In the genomic region with DNA sequence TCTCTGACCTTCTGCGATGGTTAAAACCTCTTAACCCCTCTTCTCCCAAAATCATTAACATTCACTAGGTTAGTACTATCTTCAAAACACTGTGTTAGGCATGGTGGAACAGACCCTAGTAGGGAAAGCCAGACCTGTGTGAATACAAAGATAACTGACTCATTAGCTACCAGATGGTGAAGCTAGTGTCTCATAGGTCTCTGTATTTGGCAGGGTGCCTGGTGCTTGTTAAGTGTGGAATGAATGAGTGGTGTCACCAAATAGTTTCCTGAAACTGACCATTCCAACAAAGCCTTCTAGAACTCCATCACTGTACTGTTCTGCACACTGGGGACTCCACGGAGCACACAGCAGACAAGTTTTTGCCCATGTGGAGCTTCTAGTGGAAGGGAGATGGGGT, we compare ENCODE assay signal across 9 cellular contexts. TPM values are rescaled to one million over a fixed set of nuclear protein-coding genes. Genes with fewer than 3 reads are reported as not detected.
DNase-seq lines count a peak whose midpoint lies in the region; FAIRE-seq and TF ChIP-seq lines count a peak whose summit lies in the region.
"Had no signal": no experiment of that assay in that cellular context is flagged by ENCODE, and none has a peak within 500 bp of the region (broad histone marks: within the 10 kb centered on the region; RNA-seq: fewer than 3 reads in every experiment).

No MANE protein-coding gene starts in this region.

- DNase-seq in ELF-1 (ENCODE audit: low read depth, low spot score): peak; percentile 36
- peak; percentile 43 for DNase-seq in NCI-H2029 treated with DMSO at 0.1 percent for 48 hours (lab: John Stamatoyannopoulos, UW)
- peak; percentile 86 for DNase-seq in bronchial epithelial cell (ENCODE audit: low read depth)
- DNase-seq in non-pigmented ciliary epithelial cell (ENCODE audit: low read depth): peak; percentile 77
- no peak for DNase-seq in effector CD8-positive, alpha-beta T cell (lab: John Stamatoyannopoulos, UW)
- DNase-seq in smooth muscle cell (lab: John Stamatoyannopoulos, UW; ENCODE audit: unreplicated experiment): no peak
- DNase-seq in G401 (ENCODE audit: low spot score): no peak
- DNase-seq: activated effector memory CD4-positive, alpha-beta T cell treated with Interleukin-2 at 50 U/mL for 16 hours; stimulated activated CD4-positive, alpha-beta T cell treated with anti-CD3 and anti-CD28 coated beads, Interleukin-2, amount 100 ng/mL, for 24 hours had no signal

- H3K36me3 ChIP-seq in bronchial epithelial cell (ENCODE audit: control insufficient read depth, insufficient read depth, low read length): no peaks in the 10 kb centered on the region
- H3K36me3 ChIP-seq in smooth muscle cell (ENCODE audit: low read depth): no peaks in the 10 kb centered on the region

- in situ Hi-C loops in G401 (cut with HindIII; ENCODE audit: low sequenced_read_pairs): no loop called here

- peaks cover 3% of the 10 kb centered on the region for H3K27me3 ChIP-seq in bronchial epithelial cell (ENCODE audit: control insufficient read depth, insufficient read depth, low read length)
- no peaks in the 10 kb centered on the region for H3K27me3 ChIP-seq in smooth muscle cell (ENCODE audit: low read depth)

- no peaks in the 10 kb centered on the region for H3K79me2 ChIP-seq in smooth muscle cell (ENCODE audit: low read depth)

- H3K27ac ChIP-seq in smooth muscle cell (ENCODE audit: low read depth): no peak overlapping the region

- H3K4me1 ChIP-seq in smooth muscle cell (ENCODE audit: low read depth): peaks cover 3% of the 10 kb centered on the region

- 66% methylated on average over 2 of the region's 2 CpGs for WGBS in smooth muscle cell (ENCODE audit: low lambda C conversion rate)

- H3K4me3 ChIP-seq in bronchial epithelial cell (ENCODE audit: low read depth, low read length) (no peak overlapping the region), smooth muscle cell (no peak overlapping the region)

- FAIRE-seq in bronchial epithelial cell (lab: Jason Lieb, UNC): no peak

- no peaks in the 10 kb centered on the region for H4K20me1 ChIP-seq in smooth muscle cell (ENCODE audit: low read depth)

- H3K9me3 ChIP-seq in smooth muscle cell (replicated peaks; ENCODE audit: low read depth): no peaks in the 10 kb centered on the region

- H3K4me2 ChIP-seq in smooth muscle cell: no peak overlapping the region

- TF ChIP-seq CTCF in bronchial epithelial cell (IDR thresholded peaks at IDR 0.05; ENCODE audit: insufficient read depth, low read length, severe bottlenecking) (no peak), smooth muscle cell (IDR thresholded peaks at IDR 0.05; ENCODE audit: borderline replicate concordance, insufficient read depth, poor library complexity, severe bottlenecking) (no peak)

- H2AFZ ChIP-seq in smooth muscle cell (ENCODE audit: low read depth): no peak overlapping the region

- H3F3A ChIP-seq in smooth muscle cell (ENCODE audit: low read depth): no peaks in the 10 kb centered on the region

- no peak overlapping the region for H3K9ac ChIP-seq in smooth muscle cell (ENCODE audit: low read depth)

RNA-seq across cellular contexts. Expression of a gene that starts 27.7 kb away (rescaled TPM):
- total RNA-seq in bronchial epithelial cell (121 and 145 TPM in 2 replicates), smooth muscle cell (126 and 166 TPM in 2 replicates)
- 114 and 138 TPM in 2 replicates for polyA plus RNA-seq in smooth muscle cell
- total RNA-seq in G401 (2014; rRNA removed; shearing (Covaris generic)): 39.3 and 64.1 TPM in 2 replicates

Comparison
In these comparisons a context has a peak if more than half of its experiments do, and no peak if none do; other contexts are left out.
1. DNase-seq: peak in ELF-1 (single experiment), NCI-H2029 treated with DMSO at 0.1 percent for 48 hours (single experiment), bronchial epithelial cell (single experiment) and non-pigmented ciliary epithelial cell (single experiment); none in effector CD8-positive, alpha-beta T cell (single experiment), smooth muscle cell (single experiment) and G401 (single experiment).